In the genomic region with DNA sequence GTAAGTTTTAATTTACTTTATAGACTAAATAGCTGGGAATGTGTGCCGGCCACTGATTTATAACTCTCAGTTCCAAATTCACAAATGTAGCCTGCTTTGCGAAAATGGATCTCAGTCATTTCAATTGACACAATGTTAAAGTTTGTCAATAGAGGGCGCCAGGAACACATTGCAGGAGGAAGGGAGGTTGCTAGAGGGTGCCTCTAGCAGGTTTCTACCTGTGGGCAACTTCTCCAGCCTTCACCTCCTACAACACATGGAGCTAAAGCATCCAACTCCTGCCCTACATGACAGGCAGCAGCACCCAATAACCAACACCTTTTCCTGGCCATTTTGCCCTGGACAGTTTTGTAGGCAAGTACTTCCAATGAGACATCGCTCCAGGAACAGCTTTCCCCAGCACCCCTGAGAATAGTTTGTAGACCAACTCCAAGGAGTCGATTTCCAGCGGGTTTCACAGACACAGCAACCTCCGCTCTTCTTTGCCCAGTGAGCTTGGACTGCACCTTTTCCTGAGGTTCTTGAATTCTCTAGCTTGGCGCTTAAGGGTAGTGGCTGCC, we compare ENCODE assay signal across 1 cellular context.
TF ChIP-seq lines count a peak whose summit lies in the region.

No MANE protein-coding gene starts in this region.

TF ChIP-seq in WTC11, 78 proteins besides CTCF, POLR2A, EP300 and RAD21 (continued from another document):
- TF ChIP-seq MXD4 (CRISPR knock-in tag; IDR thresholded peaks at IDR 0.05; ENCODE audit: borderline replicate concordance) (no peak), PRRX2 (CRISPR knock-in tag; IDR thresholded peaks at IDR 0.05) (no peak), NFATC4 (CRISPR knock-in tag; IDR thresholded peaks at IDR 0.05) (no peak), MYBL2 (CRISPR knock-in tag; IDR thresholded peaks at IDR 0.05) (no peak), IRF2 (CRISPR knock-in tag; IDR thresholded peaks at IDR 0.05; ENCODE audit: borderline replicate concordance, low read depth) (no peak), ZNF317 (CRISPR knock-in tag; IDR thresholded peaks at IDR 0.05; ENCODE audit: borderline replicate concordance, low read depth) (no peak), GABPB1 (CRISPR knock-in tag; IDR thresholded peaks at IDR 0.05) (no peak)
- TF ChIP-seq, protein P1, sequence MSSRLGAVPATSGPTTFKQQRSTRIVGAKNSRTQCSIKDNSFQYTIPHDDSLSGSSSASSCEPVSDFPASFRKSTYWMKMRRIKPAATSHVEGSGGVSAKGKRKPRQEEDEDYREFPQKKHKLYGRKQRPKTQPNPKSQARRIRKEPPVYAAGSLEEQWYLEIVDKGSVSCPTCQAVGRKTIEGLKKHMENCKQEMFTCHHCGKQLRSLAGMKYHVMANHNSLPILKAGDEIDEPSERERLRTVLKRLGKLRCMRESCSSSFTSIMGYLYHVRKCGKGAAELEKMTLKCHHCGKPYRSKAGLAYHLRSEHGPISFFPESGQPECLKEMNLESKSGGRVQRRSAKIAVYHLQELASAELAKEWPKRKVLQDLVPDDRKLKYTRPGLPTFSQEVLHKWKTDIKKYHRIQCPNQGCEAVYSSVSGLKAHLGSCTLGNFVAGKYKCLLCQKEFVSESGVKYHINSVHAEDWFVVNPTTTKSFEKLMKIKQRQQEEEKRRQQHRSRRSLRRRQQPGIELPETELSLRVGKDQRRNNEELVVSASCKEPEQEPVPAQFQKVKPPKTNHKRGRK (CRISPR knock-in tag; IDR thresholded peaks at IDR 0.05; ENCODE audit: borderline replicate concordance) = no peak
